In the genomic region with DNA sequence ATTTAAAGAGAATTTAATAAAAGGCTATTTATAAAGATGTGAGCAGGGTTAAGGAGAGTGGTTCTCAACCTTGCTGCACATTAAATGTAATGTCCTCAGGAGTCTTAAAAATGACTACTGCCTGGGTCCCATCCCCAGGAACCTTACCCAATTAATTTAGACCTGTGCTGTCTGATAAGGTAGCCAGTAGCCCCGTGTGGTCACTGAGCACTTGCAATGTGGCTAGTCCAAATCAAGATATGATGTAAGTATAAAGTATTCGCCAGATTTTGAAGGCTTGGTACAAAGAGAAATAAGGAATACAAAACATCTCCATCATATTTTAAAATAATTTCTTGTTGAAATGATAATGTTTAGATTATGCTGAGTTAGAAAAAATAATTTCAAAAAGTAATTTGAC, we compare ENCODE assay signal across 22 cellular contexts.
"Had no signal": no experiment of that assay in that cellular context is flagged by ENCODE, and none has a peak within 500 bp of the region (broad histone marks: within the 10 kb centered on the region; RNA-seq: fewer than 3 reads in every experiment).

No MANE protein-coding gene starts in this region.

- H3K4me3 ChIP-seq: colonic mucosa, coronary artery, dorsolateral prefrontal cortex, esophagus muscularis mucosa, esophagus squamous epithelium, gastrocnemius medialis, gastroesophageal sphincter had no signal

- H3K27me3 ChIP-seq: colonic mucosa, dorsolateral prefrontal cortex, esophagus muscularis mucosa, esophagus squamous epithelium, foreskin keratinocyte, gastrocnemius medialis, gastroesophageal sphincter had no signal

- ATAC-seq: effector memory CD8-positive, alpha-beta T cell; esophagus mucosa; foreskin keratinocyte; gastroesophageal sphincter had no signal

- DNase-seq: colonic mucosa; cortex of kidney; dermis blood vessel endothelial cell; dorsolateral prefrontal cortex; effector CD4-positive, alpha-beta T cell; effector CD8-positive, alpha-beta T cell; effector memory CD4-positive, alpha-beta T cell; effector memory CD8-positive, alpha-beta T cell; endodermal cell; erythroblast; esophagus squamous epithelium; foreskin fibroblast; foreskin keratinocyte; foreskin melanocyte; glutamatergic neuron; head of caudate nucleus had no signal

- H3K9me3 ChIP-seq: colonic mucosa, esophagus muscularis mucosa, esophagus squamous epithelium, gastrocnemius medialis, gastroesophageal sphincter had no signal

- H3K4me1 ChIP-seq: colonic mucosa, esophagus muscularis mucosa, esophagus squamous epithelium, foreskin keratinocyte, gastroesophageal sphincter had no signal

- H3K27ac ChIP-seq: colonic mucosa, coronary artery, dorsolateral prefrontal cortex, epithelial cell of prostate, esophagus muscularis mucosa, esophagus squamous epithelium, foreskin keratinocyte, gastroesophageal sphincter had no signal

- H3K36me3 ChIP-seq: colonic mucosa, esophagus muscularis mucosa, esophagus squamous epithelium, gastrocnemius medialis, gastroesophageal sphincter had no signal
